Comparison of ENCODE assay signal across 19 cellular contexts in genomic region chr17:7080445-7081041, GRCh38. TPM values are rescaled to one million over a fixed set of nuclear protein-coding genes. Genes with fewer than 3 reads are reported as not detected.
DNase-seq lines count a peak whose midpoint lies in the region; ATAC-seq and TF ChIP-seq lines count a peak whose summit lies in the region.
"Had no signal": no experiment of that assay in that cellular context is flagged by ENCODE, and none has a peak within 500 bp of the region (broad histone marks: within the 10 kb centered on the region; RNA-seq: fewer than 3 reads in every experiment).

No MANE protein-coding gene starts in this region.

- H2BK12ac ChIP-seq in trophoblast cell (ENCODE audit: low read length) = no peak overlapping the region

- H2AK5ac ChIP-seq in trophoblast cell (ENCODE audit: low read length) = no peak overlapping the region

- H3K4ac ChIP-seq in trophoblast cell (ENCODE audit: low read depth, low read length) = no peak overlapping the region

- peak; percentile 14 for DNase-seq in chondrocyte (ENCODE audit: low spot score)
- peak; percentile 67 for DNase-seq in left ventricle myocardium superior
- no peak for DNase-seq in trophoblast cell
- DNase-seq in aorta = peak in 1 of 2 donors; percentile 67
- no peak for DNase-seq in activated CD4-positive, alpha-beta T cell treated with anti-CD3 and anti-CD28 coated beads, Interleukin-2, amount 10 ng/mL, durations not matched to agents 7 days and 5 days
- no peak for DNase-seq in activated naive CD4-positive, alpha-beta T cell treated with anti-CD3 and anti-CD28 coated beads, Interleukin-2, amount 50 U/mL, for 16 hours
- DNase-seq: activated CD4-positive, alpha-beta T cell treated with anti-CD3 and anti-CD28 coated beads for 1 hour; COR-L47; DND-41; GM23248; left colon; NCI-H1417 treated with DMSO at 0.1 percent for 48 hours; NCI-H526 treated with DMSO at 0.1 percent for 48 hours; small intestine had no signal

- H3K9me3 ChIP-seq in trophoblast cell (ENCODE audit: insufficient read depth, low read depth, low read length) (no peaks in the 10 kb centered on the region), aorta (ENCODE audit: control insufficient read depth, low read length) (peaks cover 2% of the 10 kb centered on the region)
- H3K9me3 ChIP-seq: ovary, suprapubic skin had no signal

- H3K14ac ChIP-seq in trophoblast cell (ENCODE audit: low read length) = no peak overlapping the region

- H3K36me3 ChIP-seq in trophoblast cell (ENCODE audit: control insufficient read depth in 1 of 2, insufficient read depth in 2 of 2, low read length in 2 of 2) = no peaks in the 10 kb centered on the region
- no peaks in the 10 kb centered on the region for H3K36me3 ChIP-seq in aorta (ENCODE audit: control insufficient read depth in 1 of 2, insufficient read depth in 2 of 2, low read length in 1 of 2)
- H3K36me3 ChIP-seq: ovary, suprapubic skin had no signal

- no peak overlapping the region for H3K27ac Mint-ChIP-seq in chondrocyte (ENCODE audit: unreplicated experiment)
- no peak overlapping the region for H3K27ac Mint-ChIP-seq in activated CD4-positive, alpha-beta T cell treated with anti-CD3 and anti-CD28 coated beads, Interleukin-2, amount 10 ng/mL, durations not matched to agents 7 days and 5 days
- H3K27ac Mint-ChIP-seq: activated T-helper 2 cell treated with anti-CD3 and anti-CD28 coated beads, Interferon-gamma antibody, Interleukin-2, Interleukin-4, amounts not matched to agents 10 μg/mL and 5 μg/mL and 100 μg/mL, durations not matched to agents 14 hours and 24 hours and 36 hours had no signal

- H3K4me3 ChIP-seq in trophoblast cell (ENCODE audit: low read depth, low read length) (no peak overlapping the region), aorta (ENCODE audit: low read length in 2 of 2) (no peak overlapping the region)
- H3K4me3 ChIP-seq: GM23248, ovary had no signal

- POLR2A ChIA-PET in activated CD4-positive, alpha-beta T cell treated with anti-CD3 and anti-CD28 coated beads, Interleukin-2, amount 10 ng/mL, durations not matched to agents 7 days and 5 days (lab: Charles Lee) = no interaction called here

- H4K12ac ChIP-seq in trophoblast cell (ENCODE audit: low read depth, low read length) = no peak overlapping the region

- no peak for TF ChIP-seq CTCF in chondrocyte (IDR thresholded peaks at IDR 0.05)

- no peaks in the 10 kb centered on the region for H3K4me1 ChIP-seq in trophoblast cell (ENCODE audit: control insufficient read depth in 1 of 2, insufficient read depth in 2 of 2, low read length in 2 of 2)
- H3K4me1 ChIP-seq in aorta (ENCODE audit: control insufficient read depth in 1 of 2, insufficient read depth in 2 of 2, low read length in 2 of 2) = no peaks in the 10 kb centered on the region

- no peak overlapping the region for H2AFZ ChIP-seq in trophoblast cell (ENCODE audit: insufficient read depth, low read length, poor library complexity)
- H2AFZ ChIP-seq: GM23248 had no signal

- H3K27ac ChIP-seq in trophoblast cell (ENCODE audit: low read depth, low read length) (no peak overlapping the region), aorta (ENCODE audit: low read depth in 1 of 2, low read length in 2 of 2) (no peak overlapping the region)
- H3K27ac ChIP-seq: GM23248, ovary, suprapubic skin had no signal

- H3K27me3 Mint-ChIP-seq in chondrocyte (ENCODE audit: low read depth) = peaks cover 14% of the 10 kb centered on the region
- H3K27me3 Mint-ChIP-seq in activated CD4-positive, alpha-beta T cell treated with anti-CD3 and anti-CD28 coated beads, Interleukin-2, amount 10 ng/mL, durations not matched to agents 7 days and 5 days = peaks cover 16% of the 10 kb centered on the region

- ATAC-seq in left ventricle myocardium superior = peak; percentile 94
- peak; percentile 83 for ATAC-seq in aorta (ENCODE audit: low FRiP score)
- no peak for ATAC-seq in HG03135 (IDR thresholded peaks at IDR 0.05; ENCODE audit: unreplicated experiment)
- ATAC-seq: left colon had no signal

- H3K9me3 Mint-ChIP-seq in chondrocyte (ENCODE audit: low read depth) = no peaks in the 10 kb centered on the region
- no peaks in the 10 kb centered on the region for H3K9me3 Mint-ChIP-seq in activated CD4-positive, alpha-beta T cell treated with anti-CD3 and anti-CD28 coated beads, Interleukin-2, amount 10 ng/mL, durations not matched to agents 7 days and 5 days
- H3K9me3 Mint-ChIP-seq: activated T-helper 2 cell treated with anti-CD3 and anti-CD28 coated beads, Interferon-gamma antibody, Interleukin-2, Interleukin-4, amounts not matched to agents 10 μg/mL and 5 μg/mL and 100 μg/mL, durations not matched to agents 14 hours and 24 hours and 36 hours had no signal

- no peak overlapping the region for H3K18ac ChIP-seq in trophoblast cell (ENCODE audit: low read length)

- H3K36me3 Mint-ChIP-seq in chondrocyte (ENCODE audit: low read depth) = no peaks in the 10 kb centered on the region
- H3K36me3 Mint-ChIP-seq in activated CD4-positive, alpha-beta T cell treated with anti-CD3 and anti-CD28 coated beads, Interleukin-2, amount 10 ng/mL, durations not matched to agents 7 days and 5 days (ENCODE audit: low read depth) = peaks cover 2% of the 10 kb centered on the region

- CTCF ChIA-PET in activated CD4-positive, alpha-beta T cell treated with anti-CD3 and anti-CD28 coated beads, Interleukin-2, amount 10 ng/mL, durations not matched to agents 7 days and 5 days (lab: Charles Lee) = no interaction called here

- H3K79me2 ChIP-seq in trophoblast cell (ENCODE audit: control insufficient read depth, insufficient read depth, low read length, poor library complexity) = no peaks in the 10 kb centered on the region

- no CpG with 5 or more reads among the region's 10 CpGs for WGBS in trophoblast cell (ENCODE audit: extremely low coverage, insufficient coverage, insufficient read length)
- WGBS in aorta, 2 donors = 65 to 73% methylated on average over 10 of the region's 10 CpGs

- H4K8ac ChIP-seq in trophoblast cell (ENCODE audit: low read depth, low read length) = no peak overlapping the region

- H3K4me2 ChIP-seq in trophoblast cell (ENCODE audit: low read length) = no peak overlapping the region

- H3K9ac ChIP-seq in trophoblast cell (ENCODE audit: low read length) = peak overlapping the region; percentile 48
- H3K9ac ChIP-seq: GM23248 had no signal

- H3K4me1 Mint-ChIP-seq in chondrocyte (ENCODE audit: low read depth) = peaks cover 2% of the 10 kb centered on the region
- H3K4me1 Mint-ChIP-seq in activated CD4-positive, alpha-beta T cell treated with anti-CD3 and anti-CD28 coated beads, Interleukin-2, amount 10 ng/mL, durations not matched to agents 7 days and 5 days = peaks cover 34% of the 10 kb centered on the region

- intact Hi-C loops in left ventricle myocardium superior (cut with micrococcal nuclease) = no loop called here
- intact Hi-C loops in aorta (cut with DNase I) = no loop called here

- no peak overlapping the region for H2BK120ac ChIP-seq in trophoblast cell (ENCODE audit: insufficient read depth, low read length, poor library complexity)

- no peak overlapping the region for H3K4me3 Mint-ChIP-seq in chondrocyte (ENCODE audit: unreplicated experiment)
- no peak overlapping the region for H3K4me3 Mint-ChIP-seq in activated CD4-positive, alpha-beta T cell treated with anti-CD3 and anti-CD28 coated beads, Interleukin-2, amount 10 ng/mL, durations not matched to agents 7 days and 5 days

- H4K91ac ChIP-seq in trophoblast cell (ENCODE audit: low read depth, low read length) = no peak overlapping the region

- H3K27me3 ChIP-seq in trophoblast cell (ENCODE audit: insufficient read depth, low read length) (no peaks in the 10 kb centered on the region), aorta (ENCODE audit: control insufficient read depth in 1 of 2, insufficient read depth in 2 of 2, low read length in 1 of 2) (no peaks in the 10 kb centered on the region)
- H3K27me3 ChIP-seq: ovary had no signal

- no peak overlapping the region for H3K23ac ChIP-seq in trophoblast cell (ENCODE audit: low read length)

- no peaks in the 10 kb centered on the region for H3K79me1 ChIP-seq in trophoblast cell (ENCODE audit: low read length)

- no peak overlapping the region for H2BK5ac ChIP-seq in trophoblast cell (ENCODE audit: low read depth, low read length, poor library complexity)

RNA-seq across cellular contexts. Expression of gene CLEC10A, which starts 0.5 kb away (rescaled TPM):
- total RNA-seq in chondrocyte = not detected in 3 replicates
- total RNA-seq in left ventricle myocardium superior = 4.4 TPM
- not detected in 2 replicates for polyA plus RNA-seq in trophoblast cell (2013)
- total RNA-seq in aorta = 10 to 100 TPM in 1 of 2 donors, 1 to 10 TPM in 1; 7.7 to 29.1 TPM
- 1 to 10 TPM; 1.9 to 2.4 TPM for polyA plus RNA-seq in aorta
- total RNA-seq in activated CD4-positive, alpha-beta T cell treated with anti-CD3 and anti-CD28 coated beads, Interleukin-2, amount 10 ng/mL, durations not matched to agents 7 days and 5 days = not detected
- total RNA-seq: activated T-helper 2 cell treated with anti-CD3 and anti-CD28 coated beads, Interferon-gamma antibody, Interleukin-2, Interleukin-4, amounts not matched to agents 10 μg/mL and 5 μg/mL and 100 μg/mL, durations not matched to agents 14 hours and 24 hours and 36 hours; epithelial cell of proximal tubule; GM23248 had no signal
- polyA plus RNA-seq: GM23248 had no signal

RNA-seq across cellular contexts. Expression of gene ASGR2, which starts 34.1 kb away (rescaled TPM):
- total RNA-seq in chondrocyte (not detected in 3 replicates), left ventricle myocardium superior (0.30 TPM), aorta (1 to 10 TPM in 1 of 2 donors, under 1 TPM in 1; 0.75 to 1.6 TPM)
- 0.14 and 0.25 TPM in 2 replicates for polyA plus RNA-seq in trophoblast cell (2013)
- polyA plus RNA-seq in aorta = under 1 TPM in 1 of 2 donors, not detected in 1; 0.15 TPM
- total RNA-seq in activated CD4-positive, alpha-beta T cell treated with anti-CD3 and anti-CD28 coated beads, Interleukin-2, amount 10 ng/mL, durations not matched to agents 7 days and 5 days = not detected
- total RNA-seq: activated T-helper 2 cell treated with anti-CD3 and anti-CD28 coated beads, Interferon-gamma antibody, Interleukin-2, Interleukin-4, amounts not matched to agents 10 μg/mL and 5 μg/mL and 100 μg/mL, durations not matched to agents 14 hours and 24 hours and 36 hours; epithelial cell of proximal tubule; GM23248 had no signal
- polyA plus RNA-seq: GM23248 had no signal

RNA-seq across cellular contexts. Expression of gene SLC16A11, which starts 36.7 kb away (rescaled TPM):
- 0.41 to 0.85 TPM (median 0.47 TPM) in 3 replicates for total RNA-seq in chondrocyte
- total RNA-seq in left ventricle myocardium superior = 0.47 TPM
- polyA plus RNA-seq in trophoblast cell (2013) = 0.51 and 0.96 TPM in 2 replicates
- 1 to 10 TPM in 1 of 2 donors, under 1 TPM in 1; 0.26 to 1.3 TPM for total RNA-seq in aorta
- not detected for polyA plus RNA-seq in aorta
- total RNA-seq in activated CD4-positive, alpha-beta T cell treated with anti-CD3 and anti-CD28 coated beads, Interleukin-2, amount 10 ng/mL, durations not matched to agents 7 days and 5 days = not detected
- total RNA-seq: epithelial cell of proximal tubule, GM23248 had no signal

RNA-seq across cellular contexts. Expression of gene SLC16A13, which starts 44.7 kb away (rescaled TPM):
- 3.5 to 5.4 TPM (median 4.8 TPM) in 3 replicates for total RNA-seq in chondrocyte
- total RNA-seq in left ventricle myocardium superior = 1.2 TPM
- 23.2 and 24.9 TPM in 2 replicates for polyA plus RNA-seq in trophoblast cell (2013)
- total RNA-seq in aorta = 1 to 10 TPM; 1.3 to 2.5 TPM
- 1 to 10 TPM in 1 of 2 donors, not detected in 1; 1.0 TPM for polyA plus RNA-seq in aorta
- total RNA-seq in activated CD4-positive, alpha-beta T cell treated with anti-CD3 and anti-CD28 coated beads, Interleukin-2, amount 10 ng/mL, durations not matched to agents 7 days and 5 days = 10 to 100 TPM; 18.0 to 19.1 TPM
- total RNA-seq: GM23248 had no signal

RNA-seq across cellular contexts. Expression of gene BCL6B, which starts 57.7 kb away (rescaled TPM):
- not detected in 3 replicates for total RNA-seq in chondrocyte
- total RNA-seq in left ventricle myocardium superior = 13.1 TPM
- 0.14 and 0.31 TPM in 2 replicates for polyA plus RNA-seq in trophoblast cell (2013)
- total RNA-seq in aorta = 10 to 100 TPM; 16.4 to 31.4 TPM
- polyA plus RNA-seq in aorta = 1 to 10 TPM in 1 of 2 donors, under 1 TPM in 1; 0.63 to 1.3 TPM
- total RNA-seq in activated CD4-positive, alpha-beta T cell treated with anti-CD3 and anti-CD28 coated beads, Interleukin-2, amount 10 ng/mL, durations not matched to agents 7 days and 5 days = under 1 TPM; 0.40 TPM
- total RNA-seq: epithelial cell of proximal tubule, GM23248 had no signal
- polyA plus RNA-seq: GM23248 had no signal

Comparison
In these comparisons a context has a peak if more than half of its experiments do, and no peak if none do; other contexts are left out.
1. DNase-seq: peak in chondrocyte (single experiment) and left ventricle myocardium superior (single experiment); none in trophoblast cell (0 of 2), activated CD4-positive, alpha-beta T cell treated with anti-CD3 and anti-CD28 coated beads, Interleukin-2, amount 10 ng/mL, durations not matched to agents 7 days and 5 days (single experiment) and activated naive CD4-positive, alpha-beta T cell treated with anti-CD3 and anti-CD28 coated beads, Interleukin-2, amount 50 U/mL, for 16 hours (single experiment).